16 cellular contexts compared by ENCODE assay signal in genomic region chr5:56632199-56632598, GRCh38.
A peak's percentile ranks its signal among the peaks of the same experiment; 100 is the strongest.
DNase-seq lines count a peak whose midpoint lies in the region; ATAC-seq and TF ChIP-seq lines count a peak whose summit lies in the region.
"Had no signal": no experiment of that assay in that cellular context is flagged by ENCODE, and none has a peak within 500 bp of the region (broad histone marks: within the 10 kb centered on the region; RNA-seq: fewer than 3 reads in every experiment).

No MANE protein-coding gene starts in this region.

- H3K9me3 Mint-ChIP-seq in activated CD4-positive, alpha-beta T cell treated with anti-CD3 and anti-CD28 coated beads, Interleukin-2, amount 10 ng/mL, durations not matched to agents 24 days and 14 days, result peaks cover 17% of the 10 kb centered on the region

- DNase-seq in activated CD4-positive, alpha-beta T cell treated with anti-CD3 and anti-CD28 coated beads, Interleukin-2, amount 10 ng/mL, durations not matched to agents 24 days and 14 days, result peak; percentile 46
- no peak for DNase-seq in activated CD4-positive, alpha-beta T cell treated with anti-CD3 and anti-CD28 coated beads, Interleukin-2, amount 50 U/mL, for 48 hours
- DNase-seq in NCI-H748 (lab: John Stamatoyannopoulos, UW; ENCODE audit: unreplicated experiment), result peak; percentile 86
- DNase-seq in foreskin keratinocyte, result no peak
- no peak for DNase-seq in hippocampal formation (lab: John Stamatoyannopoulos, UW)
- no peak for DNase-seq in SHP77 (lab: John Stamatoyannopoulos, UW)
- DNase-seq: ACHN; Calu3; CD4-positive, CD25-positive, alpha-beta regulatory T cell; GF-D8; NCI-H1694; NCI-H524 treated with DMSO at 0.1 percent for 48 hours; PC-3; T-helper 1 cell had no signal

- H3K27ac ChIP-seq in foreskin keratinocyte, result no peak overlapping the region
- H3K27ac ChIP-seq: SK-N-MC had no signal

- peaks cover 12% of the 10 kb centered on the region for H3K27me3 Mint-ChIP-seq in activated CD4-positive, alpha-beta T cell treated with anti-CD3 and anti-CD28 coated beads, Interleukin-2, amount 10 ng/mL, durations not matched to agents 24 days and 14 days

- H3K4me1 ChIP-seq in foreskin keratinocyte, result no peaks in the 10 kb centered on the region

- intact Hi-C loops in activated CD4-positive, alpha-beta T cell treated with anti-CD3 and anti-CD28 coated beads, Interleukin-2, amount 10 ng/mL, durations not matched to agents 24 days and 14 days (cut with micrococcal nuclease), result no loop called here

- no peaks in the 10 kb centered on the region for H3K4me1 Mint-ChIP-seq in activated CD4-positive, alpha-beta T cell treated with anti-CD3 and anti-CD28 coated beads, Interleukin-2, amount 10 ng/mL, durations not matched to agents 24 days and 14 days

- H3K36me3 Mint-ChIP-seq in activated CD4-positive, alpha-beta T cell treated with anti-CD3 and anti-CD28 coated beads, Interleukin-2, amount 10 ng/mL, durations not matched to agents 24 days and 14 days (ENCODE audit: low read depth), result peaks cover 6% of the 10 kb centered on the region

- no peak overlapping the region for H3K27ac Mint-ChIP-seq in activated CD4-positive, alpha-beta T cell treated with anti-CD3 and anti-CD28 coated beads, Interleukin-2, amount 10 ng/mL, durations not matched to agents 24 days and 14 days

- no peaks in the 10 kb centered on the region for H3K27me3 ChIP-seq in foreskin keratinocyte

- no peak overlapping the region for H3K4me3 Mint-ChIP-seq in activated CD4-positive, alpha-beta T cell treated with anti-CD3 and anti-CD28 coated beads, Interleukin-2, amount 10 ng/mL, durations not matched to agents 24 days and 14 days

- TF ChIP-seq CTCF in foreskin keratinocyte (conservative IDR thresholded peaks at IDR 0.05), result no peak

- ATAC-seq in foreskin keratinocyte (peak; percentile 57), GM21515 (IDR thresholded peaks at IDR 0.05; ENCODE audit: unreplicated experiment) (no peak)
- ATAC-seq: PC-3 had no signal

Comparison
In these comparisons a context has a peak if more than half of its experiments do, and no peak if none do; other contexts are left out.
1. DNase-seq: peak in activated CD4-positive, alpha-beta T cell treated with anti-CD3 and anti-CD28 coated beads, Interleukin-2, amount 10 ng/mL, durations not matched to agents 24 days and 14 days (single experiment) and NCI-H748 (single experiment); none in activated CD4-positive, alpha-beta T cell treated with anti-CD3 and anti-CD28 coated beads, Interleukin-2, amount 50 U/mL, for 48 hours (0 of 2), foreskin keratinocyte (0 of 2), hippocampal formation (0 of 2) and SHP77 (0 of 2).